In the genomic region with DNA sequence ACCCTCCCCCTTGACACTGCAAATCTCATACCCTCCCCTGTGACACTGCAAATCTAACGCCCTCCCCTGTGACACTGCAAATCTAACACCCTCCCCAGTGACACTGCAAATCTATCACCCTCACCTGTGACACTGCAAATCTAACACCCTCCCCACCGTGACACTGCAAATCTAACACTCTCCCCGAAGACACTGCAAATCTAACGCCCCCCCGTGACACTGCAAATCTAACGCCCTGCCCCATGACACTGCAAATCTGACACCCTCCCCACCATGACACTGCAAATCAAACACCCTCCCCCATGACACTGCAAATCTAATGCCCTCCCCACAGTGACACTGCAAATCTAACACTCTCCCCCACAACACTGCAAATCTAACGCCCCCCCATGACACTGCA, we compare ENCODE assay signal across 38 cellular contexts.
"Had no signal": no experiment of that assay in that cellular context is flagged by ENCODE, and none has a peak within 500 bp of the region (broad histone marks: within the 10 kb centered on the region; RNA-seq: fewer than 3 reads in every experiment).

No MANE protein-coding gene starts in this region.

- H3K27ac Mint-ChIP-seq: activated B cell treated with CpG ODN at 0.5 μM for 24 hours; activated CD4-positive, alpha-beta memory T cell treated with anti-CD3 and anti-CD28 coated beads for 36 hours; activated CD4-positive, alpha-beta T cell treated with anti-CD3 and anti-CD28 coated beads, Interleukin-2, amount 10 ng/mL, durations not matched to agents 24 days and 14 days; activated CD8-positive, alpha-beta T cell treated with anti-CD3 and anti-CD28 coated beads for 36 hours; activated naive CD4-positive, alpha-beta T cell treated with anti-CD3 and anti-CD28 coated beads for 36 hours; activated naive CD4-positive, alpha-beta T cell treated with anti-CD3 and anti-CD28 coated beads, Interleukin-2, amount 50 U/mL, for 72 hours; activated naive CD8-positive, alpha-beta T cell treated with anti-CD3 and anti-CD28 coated beads for 36 hours; activated T-cell treated with anti-CD3 and anti-CD28 coated beads, Interleukin-2, amount 50 U/mL, for 72 hours; activated T-helper 1 cell treated with anti-CD3 and anti-CD28 coated beads, Interleukin-12 subunit alpha, Interleukin-12 subunit beta, Interleukin-2, Interleukin-4 antibody, amounts not matched to agents 30 ng/mL and 10 ng/mL and 1 ng/mL, durations not matched to agents 14 hours and 24 hours and 36 hours; activated T-helper 17 cell treated with anti-CD3 and anti-CD28 coated beads, Interleukin-2, amount 50 U/mL, for 72 hours; T-helper 1 cell treated with Interleukin-12 subunit alpha and Interleukin-12 subunit beta and Interleukin-4 antibody, amounts not matched to agents 30 μg/mL and 1 μg/mL, for 36 hours; T-helper 2 cell treated with Interferon-gamma antibody and Interleukin-4, amounts not matched to agents 5 μg/mL and 100 μg/mL, for 36 hours had no signal

- H3K36me3 Mint-ChIP-seq: activated CD4-positive, alpha-beta memory T cell treated with anti-CD3 and anti-CD28 coated beads for 36 hours; activated naive CD8-positive, alpha-beta T cell treated with anti-CD3 and anti-CD28 coated beads for 36 hours had no signal

- H3K9me3 Mint-ChIP-seq: activated CD8-positive, alpha-beta T cell treated with anti-CD3 and anti-CD28 coated beads for 36 hours; activated naive CD8-positive, alpha-beta T cell treated with anti-CD3 and anti-CD28 coated beads for 36 hours had no signal

- DNase-seq: activated B cell treated with CpG ODN at 0.5 μM for 24 hours; activated CD4-positive, alpha-beta memory T cell treated with anti-CD3 and anti-CD28 coated beads for 36 hours; activated CD4-positive, alpha-beta T cell treated with anti-CD3 and anti-CD28 coated beads for 4 hours; activated CD4-positive, alpha-beta T cell treated with anti-CD3 and anti-CD28 coated beads, Interleukin-2, amount 10 ng/mL, durations not matched to agents 24 days and 14 days; activated CD4-positive, alpha-beta T cell treated with anti-CD3 and anti-CD28 coated beads, Interleukin-2, amount 50 U/mL, for 1 hour; activated CD4-positive, alpha-beta T cell treated with anti-CD3 and anti-CD28 coated beads, Interleukin-2, amount 50 U/mL, for 4 hours; activated CD4-positive, CD25-positive, alpha-beta regulatory T cell treated with anti-CD3 and anti-CD28 coated beads, Interleukin-2, amount 50 U/mL, for 72 hours; activated CD8-positive, alpha-beta memory T cell treated with anti-CD3 and anti-CD28 coated beads, Interleukin-2, amount 50 U/mL, for 4 hours; activated CD8-positive, alpha-beta T cell treated with anti-CD3 and anti-CD28 coated beads for 36 hours; activated effector memory CD4-positive, alpha-beta T cell treated with anti-CD3 and anti-CD28 coated beads, Interleukin-2, amount 50 U/mL, for 16 hours; activated gamma-delta T cell treated with Interleukin-2 at 50 U/mL for 16 hours; activated naive CD4-positive, alpha-beta T cell; activated naive CD4-positive, alpha-beta T cell treated with anti-CD3 and anti-CD28 coated beads for 36 hours; activated naive CD4-positive, alpha-beta T cell treated with anti-CD3 and anti-CD28 coated beads, Interleukin-2, amount 50 U/mL, for 16 hours; activated naive CD8-positive, alpha-beta T cell treated with anti-CD3 and anti-CD28 coated beads for 36 hours; activated T-cell treated with anti-CD3 and anti-CD28 coated beads for 4 hours; activated T-cell treated with anti-CD3 and anti-CD28 coated beads, Interleukin-2, amount 50 U/mL, for 1 hour; activated T-cell treated with anti-CD3 and anti-CD28 coated beads, Interleukin-2, amount 50 U/mL, for 4 hours; activated T-cell treated with anti-CD3 and anti-CD28 coated beads, Interleukin-2, amount 50 U/mL, for 72 hours; adrenal gland; amniotic stem cell; body of pancreas; brain microvascular endothelial cell; cerebellar nuclear complex; T-helper 1 cell; T-helper 2 cell; T-helper 9 cell had no signal

- H3K4me3 ChIP-seq: adrenal gland, body of pancreas, cardiac muscle cell had no signal

- H3K4me3 Mint-ChIP-seq: activated B cell treated with CpG ODN at 0.5 μM for 24 hours; activated CD4-positive, alpha-beta memory T cell treated with anti-CD3 and anti-CD28 coated beads for 36 hours; activated CD4-positive, alpha-beta T cell treated with anti-CD3 and anti-CD28 coated beads, Interleukin-2, amount 10 ng/mL, durations not matched to agents 24 days and 14 days; activated CD8-positive, alpha-beta T cell treated with anti-CD3 and anti-CD28 coated beads for 36 hours; activated naive CD4-positive, alpha-beta T cell treated with anti-CD3 and anti-CD28 coated beads for 36 hours; activated naive CD8-positive, alpha-beta T cell treated with anti-CD3 and anti-CD28 coated beads for 36 hours; activated T-cell treated with anti-CD3 and anti-CD28 coated beads, Interleukin-2, amount 50 U/mL, for 4 hours; activated T-cell treated with anti-CD3 and anti-CD28 coated beads, Interleukin-2, amount 50 U/mL, for 72 hours; activated T-helper 1 cell treated with anti-CD3 and anti-CD28 coated beads, Interleukin-12 subunit alpha, Interleukin-12 subunit beta, Interleukin-2, Interleukin-4 antibody, amounts not matched to agents 30 ng/mL and 10 ng/mL and 1 ng/mL, durations not matched to agents 14 hours and 24 hours and 36 hours; activated T-helper 17 cell treated with anti-CD3 and anti-CD28 coated beads, Interleukin-2, amount 50 U/mL, for 72 hours; central memory CD8-positive, alpha-beta T cell; T-helper 1 cell treated with Interleukin-12 subunit alpha and Interleukin-12 subunit beta and Interleukin-4 antibody, amounts not matched to agents 30 μg/mL and 1 μg/mL, for 36 hours; T-helper 2 cell treated with Interferon-gamma antibody and Interleukin-4, amounts not matched to agents 5 μg/mL and 100 μg/mL, for 36 hours had no signal

- FAIRE-seq: astrocyte, bronchial epithelial cell, TTC549 had no signal

- H3K36me3 ChIP-seq: adrenal gland, brain microvascular endothelial cell, cardiac muscle cell had no signal

- H3K27me3 Mint-ChIP-seq: activated B cell treated with CpG ODN at 0.5 μM for 24 hours; activated CD4-positive, alpha-beta T cell treated with anti-CD3 and anti-CD28 coated beads, Interleukin-2, amount 10 ng/mL, durations not matched to agents 24 days and 14 days; activated CD8-positive, alpha-beta T cell treated with anti-CD3 and anti-CD28 coated beads for 36 hours had no signal

- H3K4me1 Mint-ChIP-seq: activated B cell treated with CpG ODN at 0.5 μM for 24 hours; activated CD4-positive, alpha-beta T cell treated with anti-CD3 and anti-CD28 coated beads, Interleukin-2, amount 10 ng/mL, durations not matched to agents 24 days and 14 days; activated naive CD8-positive, alpha-beta T cell treated with anti-CD3 and anti-CD28 coated beads for 36 hours; central memory CD8-positive, alpha-beta T cell had no signal

- H3K4me1 ChIP-seq: adrenal gland, body of pancreas had no signal

- H3K9me3 ChIP-seq: adrenal gland, body of pancreas had no signal

- H3K27me3 ChIP-seq: adrenal gland, body of pancreas, brain microvascular endothelial cell, cardiac muscle cell had no signal

- H3K27ac ChIP-seq: adrenal gland, body of pancreas, brain microvascular endothelial cell, cardiac muscle cell, VCaP had no signal

- ATAC-seq: activated CD8-positive, alpha-beta T cell treated with anti-CD3 and anti-CD28 coated beads for 36 hours; activated naive CD4-positive, alpha-beta T cell treated with anti-CD3 and anti-CD28 coated beads, Interleukin-2, amount 50 U/mL, for 72 hours; activated T-cell treated with anti-CD3 and anti-CD28 coated beads, Interleukin-2, amount 50 U/mL, for 4 hours; activated T-cell treated with anti-CD3 and anti-CD28 coated beads, Interleukin-2, amount 50 U/mL, for 72 hours; activated T-helper 17 cell treated with anti-CD3 and anti-CD28 coated beads, Interleukin-2, amount 50 U/mL, for 72 hours; body of pancreas had no signal
